In genomic region chr17:47119746-47120520, GRCh38 we compare ENCODE assay signal across 15 cellular contexts.
DNase-seq lines count a peak whose midpoint lies in the region; ATAC-seq and TF ChIP-seq lines count a peak whose summit lies in the region.
"Had no signal": no experiment of that assay in that cellular context is flagged by ENCODE, and none has a peak within 500 bp of the region (broad histone marks: within the 10 kb centered on the region; RNA-seq: fewer than 3 reads in every experiment).

No MANE protein-coding gene starts in this region.

- H3K9me2 ChIP-seq in hepatocyte (replicated peaks; ENCODE audit: insufficient read depth), result no peaks in the 10 kb centered on the region

- no peak overlapping the region for H2AFZ ChIP-seq in hepatocyte

- H3K4me2 ChIP-seq in hepatocyte, result no peak overlapping the region

- no peak overlapping the region for H3K27ac ChIP-seq in HEK293 (ENCODE audit: extremely low read depth, low read depth, low read length)
- H3K27ac ChIP-seq in left lung, result no peak overlapping the region
- H3K27ac ChIP-seq in hepatocyte, result no peak overlapping the region
- H3K27ac ChIP-seq: ascending aorta had no signal

- H3K4me1 ChIP-seq in HEK293 (ENCODE audit: control insufficient read depth, insufficient read depth, low read length) (no peaks in the 10 kb centered on the region), left lung (no peaks in the 10 kb centered on the region), hepatocyte (ENCODE audit: insufficient read depth) (no peaks in the 10 kb centered on the region)
- H3K4me1 ChIP-seq: ascending aorta had no signal

- H3K9me3 ChIP-seq in HEK293 (ENCODE audit: control insufficient read depth, insufficient read depth, low read depth, low read length) (no peaks in the 10 kb centered on the region), left lung (no peaks in the 10 kb centered on the region), hepatocyte (ENCODE audit: low read depth) (no peaks in the 10 kb centered on the region)
- H3K9me3 ChIP-seq: ascending aorta had no signal

- no peaks in the 10 kb centered on the region for H4K20me1 ChIP-seq in hepatocyte (ENCODE audit: insufficient read depth, poor library complexity, severe bottlenecking)

- H3K27me3 ChIP-seq in left lung, result no peaks in the 10 kb centered on the region
- H3K27me3 ChIP-seq in hepatocyte, result no peaks in the 10 kb centered on the region
- H3K27me3 ChIP-seq: ascending aorta had no signal

- POLR2A ChIA-PET in HEK293 (lab: Yijun Ruan, JAX), result no interaction called here

- H3K79me2 ChIP-seq in hepatocyte, result no peaks in the 10 kb centered on the region

- DNase-seq in AG10803 (ENCODE audit: low read depth) (peak; percentile 71), amniotic stem cell (lab: John Stamatoyannopoulos, UW) (peak; percentile 15), left lung (no peak), hepatocyte (ENCODE audit: low spot score) (no peak), NCI-H2081 (lab: John Stamatoyannopoulos, UW) (no peak), NCI-H2196 (lab: John Stamatoyannopoulos, UW; ENCODE audit: unreplicated experiment) (no peak)
- DNase-seq: activated B cell treated with CpG ODN at 0.5 μM for 24 hours, DMS79, H9, midbrain, NCI-H1436 treated with DMSO at 0.1 percent for 48 hours had no signal

- no peak for TF ChIP-seq CTCF in AG10803 (conservative IDR thresholded peaks at IDR 0.05; ENCODE audit: low read length)
- no peak for TF ChIP-seq CTCF in HEK293 (tag by site-specific recombination; IDR thresholded peaks at IDR 0.05)
- no peak for TF ChIP-seq CTCF in left lung (IDR thresholded peaks at IDR 0.05)
- no peak for TF ChIP-seq CTCF in hepatocyte (IDR thresholded peaks at IDR 0.05; ENCODE audit: poor library complexity)

- CTCF ChIA-PET in HEK293 (lab: Yijun Ruan, JAX), result no interaction called here

- H3K4me3 ChIP-seq in AG10803 (ENCODE audit: low read length), result no peak overlapping the region
- no peak overlapping the region for H3K4me3 ChIP-seq in HEK293 (ENCODE audit: low read depth, low read length)
- no peak overlapping the region for H3K4me3 ChIP-seq in left lung
- H3K4me3 ChIP-seq in hepatocyte, result no peak overlapping the region
- H3K4me3 ChIP-seq: ascending aorta, skin epidermis had no signal

- intact Hi-C loops in left lung (cut with DNase I), result no loop called here

- ATAC-seq in left lung (peak; percentile 91), HG03175 (IDR thresholded peaks at IDR 0.05; ENCODE audit: unreplicated experiment) (no peak)

- 53% methylated on average over 2 of the region's 2 CpGs for WGBS in hepatocyte (ENCODE audit: low lambda C conversion rate, missing lambda C conversion rate)

- peaks cover 47 to 68% of the 10 kb centered on the region in 2 experiments for H3K36me3 ChIP-seq in HEK293 (ENCODE audit: control insufficient read depth in 2 of 2, insufficient read depth in 1 of 2, low read length in 2 of 2)
- H3K36me3 ChIP-seq in left lung, result peaks cover 0 to 61% of the 10 kb centered on the region in 2 donors
- peaks cover 5% of the 10 kb centered on the region for H3K36me3 ChIP-seq in hepatocyte (replicated peaks; ENCODE audit: insufficient read depth, low read depth)

TF ChIP-seq in HEK293, 187 proteins besides CTCF, POLR2A, EP300 and RAD21:
- TF ChIP-seq ZNF600 (tag by site-specific recombination; IDR thresholded peaks at IDR 0.05) (0 out of 2 replicates have a peak, but pooled peaks have one; percentile 11), ZBTB6 (tag by site-specific recombination; IDR thresholded peaks at IDR 0.05) (peak; percentile 49; the same call in 1 of the 2 replicates), ZNF791 (tag by site-specific recombination; IDR thresholded peaks at IDR 0.05) (no peak)

Comparison
In these comparisons a context has a peak if more than half of its experiments do, and no peak if none do; other contexts are left out.
1. DNase-seq: peak in AG10803 (single experiment) and amniotic stem cell (single experiment); none in left lung (0 of 2), hepatocyte (single experiment), NCI-H2081 (0 of 2) and NCI-H2196 (single experiment).